8 cellular contexts compared by ENCODE assay signal in the genomic region with DNA sequence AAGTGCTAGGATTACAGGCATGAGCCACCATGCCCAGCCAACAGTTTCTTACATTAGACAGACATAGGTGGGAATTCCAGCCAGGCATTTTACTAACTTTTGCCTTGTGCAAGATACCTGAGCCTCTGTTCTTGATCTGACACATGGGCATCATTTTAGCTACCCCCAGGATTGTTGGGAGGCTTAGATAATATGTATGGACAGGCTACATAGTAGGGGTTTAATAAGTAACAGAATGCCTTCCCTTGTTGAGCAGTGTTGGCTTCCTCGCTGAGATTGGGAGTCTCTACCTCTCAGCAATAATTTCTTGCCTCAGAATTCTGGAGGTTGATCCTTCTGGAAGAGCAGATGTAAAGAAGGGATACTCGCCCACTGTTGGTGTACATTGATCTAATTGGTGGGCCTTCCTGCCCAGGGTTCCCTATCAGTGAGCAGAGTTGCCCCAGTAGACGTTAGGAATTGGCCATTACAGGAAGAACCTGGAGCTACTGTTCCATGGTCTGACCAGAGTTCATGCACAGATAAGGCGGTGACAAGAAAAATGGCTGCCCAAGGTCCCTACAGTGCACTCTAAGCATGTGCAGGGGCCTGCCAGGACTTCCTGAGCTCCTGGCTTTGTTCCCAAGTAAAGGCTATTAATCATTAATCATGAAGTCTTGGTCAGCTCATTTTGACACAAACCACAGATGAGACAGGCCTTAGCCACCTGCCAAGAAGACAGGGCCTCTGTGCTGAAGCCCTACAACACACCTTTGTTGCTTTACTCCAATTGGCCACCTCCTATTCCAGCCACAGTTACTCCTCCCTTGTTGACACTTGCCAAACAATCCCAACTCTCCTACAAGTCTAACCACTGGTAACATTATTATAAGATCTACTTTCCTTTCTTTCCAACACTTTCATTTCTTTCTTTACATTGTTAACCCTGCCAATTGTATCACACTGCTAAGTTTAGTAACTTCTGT. TPM values are rescaled to one million over a fixed set of nuclear protein-coding genes. Genes with fewer than 3 reads are reported as not detected.
A peak's percentile ranks its signal among the peaks of the same experiment; 100 is the strongest.
DNase-seq lines count a peak whose midpoint lies in the region; ATAC-seq and TF ChIP-seq lines count a peak whose summit lies in the region.

No MANE protein-coding gene starts in this region.

- H3K4me3 Mint-ChIP-seq in dendritic cell treated with granulocyte-macrophage colony-stimulating factor and Interleukin-4, amounts not matched to agents 40 ng/mL and 50 ng/mL, for 4 days: no peak overlapping the region
- H3K4me3 Mint-ChIP-seq in neural progenitor cell: no peak overlapping the region

- H3K9ac ChIP-seq in IMR-90 (ENCODE audit: low read depth, low read length) (no peak overlapping the region), neural progenitor cell (no peak overlapping the region)

- H3K36me3 ChIP-seq in IMR-90 (ENCODE audit: control insufficient read depth, insufficient read depth, low read length) (peaks cover 13% of the 10 kb centered on the region), neural progenitor cell (no peaks in the 10 kb centered on the region)

- no peak overlapping the region for H3K27ac ChIP-seq in IMR-90 (ENCODE audit: insufficient read depth, low read length)
- H3K27ac ChIP-seq in neural progenitor cell: no peak overlapping the region

- H3K23ac ChIP-seq in IMR-90 (ENCODE audit: low read depth, low read length): no peak overlapping the region

- DNase-seq in IMR-90 (peak; percentile 41), neural progenitor cell (ENCODE audit: low spot score) (no peak), NAMALWA (ENCODE audit: low spot score) (no peak), GM19238 (ENCODE audit: insufficient read length, low spot score) (no peak), DMS153 (lab: John Stamatoyannopoulos, UW) (no peak)
- DNase-seq in stimulated activated CD4-positive, alpha-beta T cell treated with anti-CD3 and anti-CD28 coated beads, Interleukin-15, amount 100 ng/mL, for 24 hours: no peak

- peaks cover 33% of the 10 kb centered on the region for H3K4me1 Mint-ChIP-seq in dendritic cell treated with granulocyte-macrophage colony-stimulating factor and Interleukin-4, amounts not matched to agents 40 ng/mL and 50 ng/mL, for 4 days (ENCODE audit: low read depth)
- H3K4me1 Mint-ChIP-seq in neural progenitor cell: peaks cover 2% of the 10 kb centered on the region

- no TSS peak for BruUV-seq in IMR-90 (replicated peaks; lab: Mats Ljungman, UMichigan)

- H3K9me3 ChIP-seq in IMR-90 (ENCODE audit: control insufficient read depth, insufficient read depth, low read length): no peaks in the 10 kb centered on the region
- H3K9me3 ChIP-seq in neural progenitor cell (ENCODE audit: low read depth): no peaks in the 10 kb centered on the region

- no peak overlapping the region for H2AK9ac ChIP-seq in IMR-90 (replicated peaks; ENCODE audit: low read depth, low read length, poor library complexity)

- H2BK20ac ChIP-seq in IMR-90 (ENCODE audit: low read depth, low read length): no peak overlapping the region

- H3K4me2 ChIP-seq in IMR-90 (ENCODE audit: low read depth, low read length) (no peak overlapping the region), neural progenitor cell (no peak overlapping the region)

- peaks cover 21 to 49% of the 10 kb centered on the region in 2 experiments for H3K79me1 ChIP-seq in IMR-90 (ENCODE audit: low read depth in 1 of 2, low read length in 2 of 2)

- no peak overlapping the region for H4K5ac ChIP-seq in IMR-90 (ENCODE audit: low read depth, low read length)

- H3K9me1 ChIP-seq in IMR-90 (ENCODE audit: insufficient read depth, low read length): peaks cover 18% of the 10 kb centered on the region

- peaks cover 6% of the 10 kb centered on the region for H3K4me1 ChIP-seq in IMR-90 (ENCODE audit: control insufficient read depth, insufficient read depth, low read length)
- no peaks in the 10 kb centered on the region for H3K4me1 ChIP-seq in neural progenitor cell

- CTCF ChIA-PET in IMR-90 (lab: Yijun Ruan, JAX): no interaction called here

- H3K14ac ChIP-seq in IMR-90 (replicated peaks; ENCODE audit: low read depth, low read length): no peak overlapping the region

- peaks cover 16% of the 10 kb centered on the region for H3K79me2 ChIP-seq in neural progenitor cell (ENCODE audit: low read depth)

- H3K56ac ChIP-seq in IMR-90 (ENCODE audit: extremely low read depth, insufficient read depth, low read length): no peak overlapping the region

- no peak overlapping the region for H4K8ac ChIP-seq in IMR-90 (ENCODE audit: low read depth in 2 of 2, low read length in 2 of 2)

- H3K9me3 Mint-ChIP-seq in dendritic cell treated with granulocyte-macrophage colony-stimulating factor and Interleukin-4, amounts not matched to agents 40 ng/mL and 50 ng/mL, for 4 days: no peaks in the 10 kb centered on the region
- H3K9me3 Mint-ChIP-seq in neural progenitor cell: no peaks in the 10 kb centered on the region

- POLR2A ChIA-PET in IMR-90 (lab: Charles Lee; ENCODE audit: unreplicated experiment): no interaction called here

- H2AFZ ChIP-seq in IMR-90 (replicated peaks; ENCODE audit: low read length, poor library complexity): no peak overlapping the region
- no peak overlapping the region for H2AFZ ChIP-seq in neural progenitor cell (replicated peaks)

- no peak overlapping the region for H2BK120ac ChIP-seq in IMR-90 (ENCODE audit: low read depth, low read length)

- no peak overlapping the region for H2AK5ac ChIP-seq in IMR-90 (ENCODE audit: low read depth, low read length)

- H3K27me3 Mint-ChIP-seq in dendritic cell treated with granulocyte-macrophage colony-stimulating factor and Interleukin-4, amounts not matched to agents 40 ng/mL and 50 ng/mL, for 4 days: no peaks in the 10 kb centered on the region
- H3K27me3 Mint-ChIP-seq in neural progenitor cell (ENCODE audit: insufficient read depth, low read depth): no peaks in the 10 kb centered on the region

- H3F3A ChIP-seq in neural progenitor cell (ENCODE audit: low read depth): peaks cover 10% of the 10 kb centered on the region

- H4K20me1 ChIP-seq in IMR-90 (ENCODE audit: insufficient read depth, low read length): peaks cover 2% of the 10 kb centered on the region; the same call in 1 of the 2 replicates
- H4K20me1 ChIP-seq in neural progenitor cell (ENCODE audit: low read depth): peaks cover 11% of the 10 kb centered on the region

- TF ChIP-seq CTCF in IMR-90 (conservative IDR thresholded peaks at IDR 0.05; ENCODE audit: low read depth, low read length) (no peak), neural progenitor cell (IDR thresholded peaks at IDR 0.05) (no peak)

- no peak for TF ChIP-seq POLR2A in IMR-90 (IDR thresholded peaks at IDR 0.05; ENCODE audit: low read depth, low read length)

- dilution Hi-C loops in IMR-90 (cut with HindIII; ENCODE audit: low sequenced_read_pairs, unreplicated experiment): no loop called here

- 100% methylated on average over 1 of the region's 4 CpGs; no CpG with 5 or more reads in 1 of the 2 experiments for WGBS in IMR-90 (ENCODE audit: extremely low coverage in 2 of 2, insufficient read length in 1 of 2), 2 experiments

- H3K36me3 Mint-ChIP-seq in dendritic cell treated with granulocyte-macrophage colony-stimulating factor and Interleukin-4, amounts not matched to agents 40 ng/mL and 50 ng/mL, for 4 days (ENCODE audit: low read depth): peaks cover 15% of the 10 kb centered on the region
- H3K36me3 Mint-ChIP-seq in neural progenitor cell: peaks cover 19% of the 10 kb centered on the region

- H3K27ac Mint-ChIP-seq in dendritic cell treated with granulocyte-macrophage colony-stimulating factor and Interleukin-4, amounts not matched to agents 40 ng/mL and 50 ng/mL, for 4 days: peak overlapping the region; percentile 18
- H3K27ac Mint-ChIP-seq in neural progenitor cell: peak overlapping the region; percentile 30

- in situ Hi-C loops in IMR-90 (cut with MboI; ENCODE audit: low sequenced_read_pairs): no loop called here

- no peak overlapping the region for H2BK5ac ChIP-seq in IMR-90 (ENCODE audit: low read depth, low read length, poor library complexity, severe bottlenecking)

- H3K4ac ChIP-seq in IMR-90 (ENCODE audit: low read depth, low read length): peak overlapping the region; percentile 20; the same call in 1 of the 2 replicates

- intact Hi-C loops in IMR-90 (cut with micrococcal nuclease): no loop called here
- intact Hi-C loops in dendritic cell treated with granulocyte-macrophage colony-stimulating factor and Interleukin-4, amounts not matched to agents 40 ng/mL and 50 ng/mL, for 4 days (cut with micrococcal nuclease): no loop called here

- ATAC-seq in GM19397 (IDR thresholded peaks at IDR 0.05; ENCODE audit: unreplicated experiment) (peak; percentile 47), IMR-90 (ENCODE audit: low read depth) (no peak)

- no peak overlapping the region for H3K4me3 ChIP-seq in IMR-90 (ENCODE audit: insufficient read depth, low read depth, low read length)
- H3K4me3 ChIP-seq in neural progenitor cell: no peak overlapping the region

- TF ChIP-seq RAD21 in IMR-90 (IDR thresholded peaks at IDR 0.05; ENCODE audit: low read length): no peak

- no peak overlapping the region for H4K91ac ChIP-seq in IMR-90 (ENCODE audit: insufficient read depth, low read depth, low read length)

- H3K18ac ChIP-seq in IMR-90 (ENCODE audit: low read depth, low read length): no peak overlapping the region

- H3K27me3 ChIP-seq in IMR-90 (ENCODE audit: control insufficient read depth, insufficient read depth, low read length): no peaks in the 10 kb centered on the region
- no peaks in the 10 kb centered on the region for H3K27me3 ChIP-seq in neural progenitor cell

- H2BK15ac ChIP-seq in IMR-90 (ENCODE audit: low read depth, low read length): no peak overlapping the region

RNA-seq across cellular contexts. Expression of a gene that starts 5.0 kb away (rescaled TPM):
- 0.90 and 1.1 TPM in 2 replicates for total RNA-seq in IMR-90 (2012; rRNA removed)
- polyA plus RNA-seq in IMR-90 (2012; rRNA removed): 7.2 and 8.6 TPM in 2 replicates
- polyA plus RNA-seq in IMR-90 (2012; cell fraction: cytosol; rRNA removed): 2.9 and 4.4 TPM in 2 replicates
- polyA plus RNA-seq in IMR-90 (2012; cell fraction: nucleus; rRNA removed; ENCODE audit: low replicate concordance): 14.6 and 32.4 TPM in 2 replicates
- total RNA-seq in neural progenitor cell (ENCODE audit: low replicate concordance): 0.56 TPM in 1 of 2 replicates, not detected in the other

RNA-seq across cellular contexts. Expression of a gene that starts 7.3 kb away (rescaled TPM):
- 39.3 and 40.5 TPM in 2 replicates for total RNA-seq in IMR-90 (2012; rRNA removed)
- 30.3 and 32.7 TPM in 2 replicates for polyA plus RNA-seq in IMR-90 (2012; rRNA removed)
- polyA plus RNA-seq in IMR-90 (2012; cell fraction: cytosol; rRNA removed): 17.6 and 44.6 TPM in 2 replicates
- polyA plus RNA-seq in IMR-90 (2012; cell fraction: nucleus; rRNA removed; ENCODE audit: low replicate concordance): 8.8 and 13.0 TPM in 2 replicates
- 32.7 and 42.1 TPM in 2 replicates for total RNA-seq in neural progenitor cell (ENCODE audit: low replicate concordance)

RNA-seq across cellular contexts. Expression of a gene that starts 17.6 kb away (rescaled TPM):
- total RNA-seq in IMR-90 (2012; rRNA removed): not detected in 2 replicates
- polyA plus RNA-seq in IMR-90 (2012; rRNA removed): 0.09 TPM in 1 of 2 replicates, not detected in the other
- 0.07 and 0.11 TPM in 2 replicates for polyA plus RNA-seq in IMR-90 (2012; cell fraction: cytosol; rRNA removed)
- polyA plus RNA-seq in IMR-90 (2012; cell fraction: nucleus; rRNA removed; ENCODE audit: low replicate concordance): not detected in 2 replicates
- total RNA-seq in neural progenitor cell (ENCODE audit: low replicate concordance): not detected in 2 replicates

RNA-seq across cellular contexts. Expression of a gene that starts 19.2 kb away (rescaled TPM):
- total RNA-seq in IMR-90 (2012; rRNA removed) (18.9 and 20.8 TPM in 2 replicates), neural progenitor cell (ENCODE audit: low replicate concordance) (3.1 and 6.5 TPM in 2 replicates)
- 28.3 and 29.9 TPM in 2 replicates for polyA plus RNA-seq in IMR-90 (2012; rRNA removed)
- polyA plus RNA-seq in IMR-90 (2012; cell fraction: cytosol; rRNA removed): 30.0 and 33.9 TPM in 2 replicates
- polyA plus RNA-seq in IMR-90 (2012; cell fraction: nucleus; rRNA removed; ENCODE audit: low replicate concordance): 64.3 and 129 TPM in 2 replicates

RNA-seq across cellular contexts. Expression of a gene that starts 35.9 kb away (rescaled TPM):
- total RNA-seq in IMR-90 (2012; rRNA removed) (8.6 and 9.4 TPM in 2 replicates), neural progenitor cell (ENCODE audit: low replicate concordance) (14.1 and 28.7 TPM in 2 replicates)
- 25.2 and 25.7 TPM in 2 replicates for polyA plus RNA-seq in IMR-90 (2012; rRNA removed)
- 23.1 and 33.9 TPM in 2 replicates for polyA plus RNA-seq in IMR-90 (2012; cell fraction: cytosol; rRNA removed)
- 45.2 and 54.3 TPM in 2 replicates for polyA plus RNA-seq in IMR-90 (2012; cell fraction: nucleus; rRNA removed; ENCODE audit: low replicate concordance)
